ENCODE assay signal across 1 cellular context in genomic region chr2:61065706-61066688, GRCh38.
A peak's percentile ranks its signal among the peaks of the same experiment; 100 is the strongest.
TF ChIP-seq lines count a peak whose summit lies in the region.

Gene SANBR (plus strand): TSS chr2:61065871. CDS start chr2:61070351, 4,480 bp downstream.

TF ChIP-seq in HepG2, 621 proteins besides CTCF, POLR2A, EP300 and RAD21 (continued from another document and continues in another):
- 0 out of 2 replicates have a peak, but pooled peaks have one; percentile 19 for TF ChIP-seq HOMEZ (CRISPR knock-in tag; IDR thresholded peaks at IDR 0.05; ENCODE audit: low read depth)
- no peak for TF ChIP-seq ZSCAN30 (CRISPR knock-in tag; IDR thresholded peaks at IDR 0.05)
- no peak for TF ChIP-seq MNT (IDR thresholded peaks at IDR 0.05)
- TF ChIP-seq ZBTB2 (CRISPR knock-in tag; IDR thresholded peaks at IDR 0.05; ENCODE audit: low read depth) = peak; percentile 91
- 0 out of 2 replicates have a peak, but pooled peaks have one; percentile 74 for TF ChIP-seq ZNF780A (CRISPR knock-in tag; IDR thresholded peaks at IDR 0.05)
- peak; percentile 68 for TF ChIP-seq ZNF619 (CRISPR knock-in tag; IDR thresholded peaks at IDR 0.05)
- TF ChIP-seq IKZF5 (CRISPR knock-in tag; IDR thresholded peaks at IDR 0.05) = peak; percentile 41; the same call in 1 of the 2 replicates
- no peak for TF ChIP-seq KLF15 (CRISPR knock-in tag; IDR thresholded peaks at IDR 0.05; ENCODE audit: borderline replicate concordance)
- no peak for TF ChIP-seq SIX1 (CRISPR knock-in tag; IDR thresholded peaks at IDR 0.05; ENCODE audit: borderline replicate concordance)
- TF ChIP-seq NR2F6 (IDR thresholded peaks at IDR 0.05) = peak; percentile 87
- TF ChIP-seq NR2F6 (CRISPR knock-in tag; IDR thresholded peaks at IDR 0.05) = peak; percentile 86
- TF ChIP-seq JDP2 (CRISPR knock-in tag; IDR thresholded peaks at IDR 0.05; ENCODE audit: borderline replicate concordance) = no peak; the same call in 1 of the 2 replicates
- no peak for TF ChIP-seq PAWR (CRISPR knock-in tag; IDR thresholded peaks at IDR 0.05; ENCODE audit: borderline replicate concordance)
- TF ChIP-seq ZNF781 (CRISPR knock-in tag; IDR thresholded peaks at IDR 0.05; ENCODE audit: borderline replicate concordance, not compliant biosample characterization) = no peak
- TF ChIP-seq MAFG (CRISPR knock-in tag; IDR thresholded peaks at IDR 0.05) = no peak
- TF ChIP-seq ZNF160 (CRISPR knock-in tag; IDR thresholded peaks at IDR 0.05) = peak; percentile 56; the same call in 1 of the 2 replicates
- TF ChIP-seq CBX2 (IDR thresholded peaks at IDR 0.05; ENCODE audit: low read depth, low read length) = no peak
- TF ChIP-seq CBX2 (CRISPR knock-in tag; IDR thresholded peaks at IDR 0.05; ENCODE audit: low read depth) = 0 out of 2 replicates have a peak, but pooled peaks have one; percentile 44
- peak; percentile 76; the same call in 1 of the 2 replicates for TF ChIP-seq SALL2 (CRISPR knock-in tag; IDR thresholded peaks at IDR 0.05)
- TF ChIP-seq ZNF879 (CRISPR knock-in tag; IDR thresholded peaks at IDR 0.05) = peak; percentile 73
- TF ChIP-seq ZSCAN25 (CRISPR knock-in tag; IDR thresholded peaks at IDR 0.05) = no peak
- TF ChIP-seq DPF2 (CRISPR knock-in tag; IDR thresholded peaks at IDR 0.05; ENCODE audit: borderline replicate concordance, low read depth) = no peak
- TF ChIP-seq ZNF773 (CRISPR knock-in tag; IDR thresholded peaks at IDR 0.05; ENCODE audit: borderline replicate concordance) = peak; percentile 34; the same call in 1 of the 2 replicates
- TF ChIP-seq EED (CRISPR knock-in tag; IDR thresholded peaks at IDR 0.05) = peak; percentile 74; the same call in 1 of the 2 replicates
- no peak for TF ChIP-seq MIXL1 (CRISPR knock-in tag; IDR thresholded peaks at IDR 0.05)
- TF ChIP-seq U2AF2 (IDR thresholded peaks at IDR 0.05; ENCODE audit: low read depth, low read length) = no peak
- peak; percentile 39; the same call in 1 of the 2 replicates for TF ChIP-seq GATAD2A (CRISPR knock-in tag; IDR thresholded peaks at IDR 0.05)
- TF ChIP-seq ARHGAP35 (CRISPR knock-in tag; IDR thresholded peaks at IDR 0.05; ENCODE audit: borderline replicate concordance) = no peak
- TF ChIP-seq TFE3 (CRISPR knock-in tag; IDR thresholded peaks at IDR 0.05) = no peak
- TF ChIP-seq SAFB2 (CRISPR knock-in tag; IDR thresholded peaks at IDR 0.05; ENCODE audit: borderline replicate concordance, low read depth) = peak; percentile 87
- peak; percentile 83 for TF ChIP-seq ZNF574 (CRISPR knock-in tag; IDR thresholded peaks at IDR 0.05)
- TF ChIP-seq SP5 (CRISPR knock-in tag; IDR thresholded peaks at IDR 0.05; ENCODE audit: borderline replicate concordance, low read depth) = no peak
- no peak for TF ChIP-seq ZNF710 (CRISPR knock-in tag; IDR thresholded peaks at IDR 0.05; ENCODE audit: borderline replicate concordance)
- peak; percentile 18 for TF ChIP-seq ZNF331 (CRISPR knock-in tag; IDR thresholded peaks at IDR 0.05)
- peak; percentile 49 for TF ChIP-seq TFDP2 (CRISPR knock-in tag; IDR thresholded peaks at IDR 0.05)
- TF ChIP-seq ZNF670 (CRISPR knock-in tag; IDR thresholded peaks at IDR 0.05; ENCODE audit: borderline replicate concordance) = 0 out of 2 replicates have a peak, but pooled peaks have one; percentile 34
- no peak for TF ChIP-seq ZNF496 (CRISPR knock-in tag; IDR thresholded peaks at IDR 0.05; ENCODE audit: insufficient replicate concordance)
- no peak for TF ChIP-seq HNRNPUL1 (IDR thresholded peaks at IDR 0.05; ENCODE audit: low read depth, low read length)
- TF ChIP-seq ERF (CRISPR knock-in tag; IDR thresholded peaks at IDR 0.05) = no peak; the same call in 1 of the 2 replicates
- no peak for TF ChIP-seq MBNL3 (CRISPR knock-in tag; conservative IDR thresholded peaks at IDR 0.05)
- TF ChIP-seq STAG1 (CRISPR knock-in tag; IDR thresholded peaks at IDR 0.05) = no peak
- peak; percentile 85 for TF ChIP-seq KDM2A (CRISPR knock-in tag; IDR thresholded peaks at IDR 0.05; ENCODE audit: borderline replicate concordance, low read depth)
- no peak; the same call in 1 of the 2 replicates for TF ChIP-seq ZNF747 (CRISPR knock-in tag; IDR thresholded peaks at IDR 0.05; ENCODE audit: borderline replicate concordance)
- no peak; the same call in 1 of the 2 replicates for TF ChIP-seq ZNF629 (CRISPR knock-in tag; conservative IDR thresholded peaks at IDR 0.05)
- no peak for TF ChIP-seq ISX (CRISPR knock-in tag; conservative IDR thresholded peaks at IDR 0.05)
- TF ChIP-seq AKAP8 (CRISPR knock-in tag; IDR thresholded peaks at IDR 0.05) = peak; percentile 53; the same call in 1 of the 2 replicates
- TF ChIP-seq SNAPC5 (CRISPR knock-in tag; IDR thresholded peaks at IDR 0.05; ENCODE audit: borderline replicate concordance) = no peak
- TF ChIP-seq ZNF337 (CRISPR knock-in tag; IDR thresholded peaks at IDR 0.05; ENCODE audit: borderline replicate concordance, low read depth) = no peak; the same call in 1 of the 2 replicates
- TF ChIP-seq ZBTB38 (CRISPR knock-in tag; IDR thresholded peaks at IDR 0.05) = peak; percentile 87
- no peak for TF ChIP-seq MTERF4 (CRISPR knock-in tag; IDR thresholded peaks at IDR 0.05)
- TF ChIP-seq ZNF34 (CRISPR knock-in tag; IDR thresholded peaks at IDR 0.05; ENCODE audit: borderline replicate concordance) = peak; percentile 65
